ENCODE assay signal across 7 cellular contexts in genomic region chr17:34066528-34066927, GRCh38.
"Had no signal": no experiment of that assay in that cellular context is flagged by ENCODE, and none has a peak within 500 bp of the region (broad histone marks: within the 10 kb centered on the region; RNA-seq: fewer than 3 reads in every experiment).

No MANE protein-coding gene starts in this region.

- FAIRE-seq: H1, H54, HepG2 had no signal

- DNase-seq: H9, HCEC 1CT had no signal

- H3K4me2 ChIP-seq: GM23338 had no signal

- H3K4me3 ChIP-seq: GM23338 had no signal

- H3K27ac ChIP-seq: HL-60 had no signal

- ATAC-seq: GM23338, HepG2 had no signal

- H2AFZ ChIP-seq: GM23338 had no signal
